Comparison of ENCODE assay signal across 13 cellular contexts in the genomic region with DNA sequence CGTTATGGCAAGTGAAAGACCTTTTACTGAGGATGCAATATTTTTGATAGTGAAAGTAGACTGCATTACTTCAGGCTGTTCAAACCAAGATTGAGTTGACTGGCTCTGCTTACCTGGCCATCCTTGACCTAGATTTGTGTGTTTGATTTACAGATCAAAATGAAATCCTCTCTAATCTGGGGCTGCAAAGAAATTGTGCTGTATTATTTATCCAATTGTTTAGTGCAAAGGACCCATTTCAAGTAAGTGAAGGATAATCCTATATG. TPM values are rescaled to one million over a fixed set of nuclear protein-coding genes. Genes with fewer than 3 reads are reported as not detected.
DNase-seq lines count a peak whose midpoint lies in the region; ATAC-seq, FAIRE-seq and TF ChIP-seq lines count a peak whose summit lies in the region.
"Had no signal": no experiment of that assay in that cellular context is flagged by ENCODE, and none has a peak within 500 bp of the region (broad histone marks: within the 10 kb centered on the region; RNA-seq: fewer than 3 reads in every experiment).

No MANE protein-coding gene starts in this region.

- H3K4me1 Mint-ChIP-seq in stimulated activated naive CD8-positive, alpha-beta T cell treated with anti-CD3 and anti-CD28 coated beads, Interleukin-15, Interleukin-2, amounts not matched to agents 100 ng/mL and 50 ng/mL, for 24 hours (ENCODE audit: low read depth) = peaks cover 57% of the 10 kb centered on the region
- peaks cover 43% of the 10 kb centered on the region for H3K4me1 Mint-ChIP-seq in nephron

- H3K4me3 ChIP-seq in colonic mucosa (no peak overlapping the region), small intestine (ENCODE audit: low read depth in 1 of 2, low read length in 2 of 2) (no peak overlapping the region), kidney (ENCODE audit: low read length in 2 of 2) (no peak overlapping the region)
- H3K4me3 ChIP-seq: BLaER1 treated with 17β-estradiol and CSF1 and Interleukin-3, amounts not matched to agents 10 nM and 100 nM; pancreas had no signal

- TF ChIP-seq CTCF in colonic mucosa (IDR thresholded peaks at IDR 0.05) = no peak
- no peak for TF ChIP-seq CTCF in nephron (IDR thresholded peaks at IDR 0.05; ENCODE audit: unreplicated experiment in 3 of 3)
- no peak for TF ChIP-seq CTCF in kidney (IDR thresholded peaks at IDR 0.05; ENCODE audit: borderline replicate concordance, extremely low read depth, insufficient read depth)

- peak overlapping the region; percentile 43 for H3K27ac ChIP-seq in colonic mucosa
- no peak overlapping the region for H3K27ac ChIP-seq in small intestine (ENCODE audit: low read depth in 1 of 2, low read length in 1 of 2)
- no peak overlapping the region for H3K27ac ChIP-seq in kidney (ENCODE audit: low read depth in 2 of 2, low read length in 2 of 2)
- H3K27ac ChIP-seq: BLaER1 treated with 17β-estradiol and CSF1 and Interleukin-3, amounts not matched to agents 10 nM and 100 nM had no signal

- H3K4me1 ChIP-seq in colonic mucosa (no peaks in the 10 kb centered on the region), small intestine (ENCODE audit: control insufficient read depth in 2 of 2, insufficient read depth in 1 of 2, low read depth in 1 of 2, low read length in 1 of 2) (no peaks in the 10 kb centered on the region), kidney (ENCODE audit: control insufficient read depth in 1 of 2, insufficient read depth in 1 of 2, low read depth in 1 of 2, low read length in 2 of 2) (no peaks in the 10 kb centered on the region)
- H3K4me1 ChIP-seq: BLaER1 treated with 17β-estradiol and CSF1 and Interleukin-3, amounts not matched to agents 10 nM and 100 nM; pancreas had no signal

- H3K36me3 Mint-ChIP-seq in stimulated activated naive CD8-positive, alpha-beta T cell treated with anti-CD3 and anti-CD28 coated beads, Interleukin-15, Interleukin-2, amounts not matched to agents 100 ng/mL and 50 ng/mL, for 24 hours (ENCODE audit: low read depth) = no peaks in the 10 kb centered on the region
- no peaks in the 10 kb centered on the region for H3K36me3 Mint-ChIP-seq in nephron (ENCODE audit: low read depth)
- H3K36me3 Mint-ChIP-seq: activated CD4-positive, alpha-beta memory T cell treated with anti-CD3 and anti-CD28 coated beads for 36 hours had no signal

- H3K36me3 ChIP-seq in colonic mucosa (no peaks in the 10 kb centered on the region), small intestine (ENCODE audit: control insufficient read depth in 2 of 2, insufficient read depth in 2 of 2, low read length in 2 of 2) (no peaks in the 10 kb centered on the region), kidney (ENCODE audit: control insufficient read depth in 1 of 2, insufficient read depth in 2 of 2, low read length in 2 of 2) (no peaks in the 10 kb centered on the region)
- H3K36me3 ChIP-seq: BLaER1 treated with 17β-estradiol and CSF1 and Interleukin-3, amounts not matched to agents 10 nM and 100 nM; pancreas had no signal

- no peak for ATAC-seq in stimulated activated naive CD8-positive, alpha-beta T cell treated with anti-CD3 and anti-CD28 coated beads, Interleukin-15, Interleukin-2, amounts not matched to agents 100 U/mL and 50 U/mL, for 24 hours

- H3K27ac Mint-ChIP-seq in stimulated activated naive CD8-positive, alpha-beta T cell treated with anti-CD3 and anti-CD28 coated beads, Interleukin-15, Interleukin-2, amounts not matched to agents 100 ng/mL and 50 ng/mL, for 24 hours = peak overlapping the region; percentile 34
- H3K27ac Mint-ChIP-seq in nephron = peak overlapping the region; percentile 91 to 96 (median 94)
- H3K27ac Mint-ChIP-seq: activated CD4-positive, alpha-beta memory T cell treated with anti-CD3 and anti-CD28 coated beads for 36 hours had no signal

- intact Hi-C loops in colonic mucosa (cut with DNase I) = loop anchor here (5.0 kb wide), 1 partner anchor 266 kb away; no protein-coding TSS in a partner anchor
- intact Hi-C loops in kidney (cut with DNase I) = loop anchor here (10.0 kb wide), 1 partner anchor 323 kb away; no protein-coding TSS in a partner anchor

- no peaks in the 10 kb centered on the region for H3K27me3 ChIP-seq in colonic mucosa
- H3K27me3 ChIP-seq in small intestine (ENCODE audit: control insufficient read depth in 2 of 2, insufficient read depth in 2 of 2, low read length in 2 of 2) = no peaks in the 10 kb centered on the region
- H3K27me3 ChIP-seq: BLaER1 treated with 17β-estradiol and CSF1 and Interleukin-3, amounts not matched to agents 10 nM and 100 nM; pancreas had no signal

- FAIRE-seq in small intestine (lab: Jason Lieb, UNC) (no peak), kidney (lab: Jason Lieb, UNC) (no peak)
- FAIRE-seq: pancreas had no signal

- no peak overlapping the region for H3K4me3 Mint-ChIP-seq in stimulated activated naive CD8-positive, alpha-beta T cell treated with anti-CD3 and anti-CD28 coated beads, Interleukin-15, Interleukin-2, amounts not matched to agents 100 ng/mL and 50 ng/mL, for 24 hours
- peak overlapping the region in 2 of 3 experiments; percentile 58 to 71 for H3K4me3 Mint-ChIP-seq in nephron
- H3K4me3 Mint-ChIP-seq: activated CD4-positive, alpha-beta memory T cell treated with anti-CD3 and anti-CD28 coated beads for 36 hours had no signal

- H3K9me3 Mint-ChIP-seq in stimulated activated naive CD8-positive, alpha-beta T cell treated with anti-CD3 and anti-CD28 coated beads, Interleukin-15, Interleukin-2, amounts not matched to agents 100 ng/mL and 50 ng/mL, for 24 hours = no peaks in the 10 kb centered on the region
- H3K9me3 Mint-ChIP-seq in nephron = no peaks in the 10 kb centered on the region
- H3K9me3 Mint-ChIP-seq: activated CD4-positive, alpha-beta memory T cell treated with anti-CD3 and anti-CD28 coated beads for 36 hours had no signal

- WGBS in small intestine, 3 donors = 19 to 22% (median 21%) methylated on average over 1 of the region's 1 CpG

- H3K9me3 ChIP-seq in colonic mucosa (no peaks in the 10 kb centered on the region), small intestine (ENCODE audit: control insufficient read depth, low read depth) (no peaks in the 10 kb centered on the region), kidney (ENCODE audit: control insufficient read depth in 1 of 2, low read length in 2 of 2) (no peaks in the 10 kb centered on the region)
- H3K9me3 ChIP-seq: BLaER1 treated with 17β-estradiol and CSF1 and Interleukin-3, amounts not matched to agents 10 nM and 100 nM; pancreas had no signal

- H3K9ac ChIP-seq in colonic mucosa (ENCODE audit: low read depth in 2 of 2, low read length in 2 of 2) (no peak overlapping the region), kidney (ENCODE audit: low read length in 2 of 2) (no peak overlapping the region)
- H3K9ac ChIP-seq: BLaER1 treated with 17β-estradiol and CSF1 and Interleukin-3, amounts not matched to agents 10 nM and 100 nM had no signal

- H3K27me3 Mint-ChIP-seq in stimulated activated naive CD8-positive, alpha-beta T cell treated with anti-CD3 and anti-CD28 coated beads, Interleukin-15, Interleukin-2, amounts not matched to agents 100 ng/mL and 50 ng/mL, for 24 hours = no peaks in the 10 kb centered on the region
- H3K27me3 Mint-ChIP-seq in nephron (ENCODE audit: low read depth) = no peaks in the 10 kb centered on the region
- H3K27me3 Mint-ChIP-seq: activated CD4-positive, alpha-beta memory T cell treated with anti-CD3 and anti-CD28 coated beads for 36 hours had no signal

- DNase-seq in stimulated activated naive CD8-positive, alpha-beta T cell treated with anti-CD3 and anti-CD28 coated beads, Interleukin-15, Interleukin-2, amounts not matched to agents 100 U/mL and 50 U/mL, for 24 hours = no peak
- no peak for DNase-seq in colonic mucosa
- DNase-seq in small intestine = no peak
- no peak for DNase-seq in RKO (ENCODE audit: low spot score)
- DNase-seq in mesenteric fat pad (ENCODE audit: low spot score) = no peak
- DNase-seq in kidney = no peak
- DNase-seq: activated CD4-positive, alpha-beta memory T cell treated with anti-CD3 and anti-CD28 coated beads for 36 hours; Karpas-422; NCI-H748 treated with DMSO at 0.1 percent for 48 hours; pancreas had no signal

RNA-seq across cellular contexts. Expression of gene WDR75, which starts 33.4 kb away (rescaled TPM):
- 10 to 100 TPM; 19.0 to 21.4 TPM for total RNA-seq in colonic mucosa
- 10 to 100 TPM; 11.6 to 17.4 (median 13.9) TPM for polyA plus RNA-seq in small intestine
- 34.0 TPM for total RNA-seq in mesenteric fat pad
- total RNA-seq in kidney = 28.3 TPM
- 15.6 TPM for polyA plus RNA-seq in kidney (ENCODE audit: insufficient read depth, low read depth, low replicate concordance)
